8 cellular contexts compared by ENCODE assay signal in genomic region chr9:127244609-127245601, GRCh38. TPM values are rescaled to one million over a fixed set of nuclear protein-coding genes. Genes with fewer than 3 reads are reported as not detected.
DNase-seq lines count a peak whose midpoint lies in the region; ATAC-seq and TF ChIP-seq lines count a peak whose summit lies in the region.

No MANE protein-coding gene starts in this region.

- no peaks in the 10 kb centered on the region for H3K36me3 Mint-ChIP-seq in IgD-negative memory B cell

- peak; percentile 100 for ATAC-seq in GM21529 (IDR thresholded peaks at IDR 0.05; ENCODE audit: unreplicated experiment)

- H3K27me3 Mint-ChIP-seq in IgD-negative memory B cell: no peaks in the 10 kb centered on the region

- H3K9me3 Mint-ChIP-seq in IgD-negative memory B cell: no peaks in the 10 kb centered on the region

- DNase-seq in DMS114 treated with DMSO at 0.1 percent for 48 hours (lab: John Stamatoyannopoulos, UW; ENCODE audit: unreplicated experiment) (peak; percentile 91), OCI-M2 (lab: John Stamatoyannopoulos, UW; ENCODE audit: unreplicated experiment) (peak; percentile 52), activated T-cell treated with anti-CD3 and anti-CD28 coated beads for 48 hours (ENCODE audit: low read depth) (peak; percentile 94), epithelial cell of proximal tubule (ENCODE audit: low read depth) (peak; percentile 51), mucosa of gallbladder (ENCODE audit: low spot score) (peak; percentile 97)
- DNase-seq in stimulated activated CD8-positive, alpha-beta memory T cell treated with anti-CD3 and anti-CD28 coated beads, Interleukin-4, amount 100 ng/mL, for 1 hour (ENCODE audit: low read depth in 2 of 2, low spot score in 1 of 2): peak; percentile 85 to 90

- no peak for TF ChIP-seq CTCF in epithelial cell of proximal tubule (conservative IDR thresholded peaks at IDR 0.05; ENCODE audit: low read depth, low read length)

- H3K27ac Mint-ChIP-seq in IgD-negative memory B cell: peak overlapping the region; percentile 30 to 89 (median 80)

- peak overlapping the region; percentile 89 to 96 (median 94) for H3K4me3 Mint-ChIP-seq in IgD-negative memory B cell

- peak overlapping the region; percentile 78 for H3K4me3 ChIP-seq in epithelial cell of proximal tubule (ENCODE audit: low read depth, low read length)

- H3K4me1 Mint-ChIP-seq in IgD-negative memory B cell: peaks cover 7 to 10% (median 10%) of the 10 kb centered on the region in 3 donors

RNA-seq across cellular contexts. Expression of gene GARNL3, which starts 19.7 kb away (rescaled TPM):
- polyA plus RNA-seq in IgD-negative memory B cell: 1.3 TPM
- total RNA-seq in epithelial cell of proximal tubule (2.2 and 10.4 TPM in 2 replicates), mucosa of gallbladder (17.1 TPM)

Comparison
In these comparisons a context has a peak if more than half of its experiments do, and no peak if none do; other contexts are left out.
1. Peak in every context shown above with its lines: DNase-seq, ATAC-seq and H3K4me3 ChIP-seq.